In genomic region chr12:49930515-49931288, GRCh38 we compare ENCODE assay signal across 13 cellular contexts. TPM values are rescaled to one million over a fixed set of nuclear protein-coding genes. Genes with fewer than 3 reads are reported as not detected.
DNase-seq lines count a peak whose midpoint lies in the region; ATAC-seq and TF ChIP-seq lines count a peak whose summit lies in the region.
"Had no signal": no experiment of that assay in that cellular context is flagged by ENCODE, and none has a peak within 500 bp of the region (broad histone marks: within the 10 kb centered on the region; RNA-seq: fewer than 3 reads in every experiment).

No MANE protein-coding gene starts in this region.

- H4K8ac ChIP-seq in trophoblast cell (ENCODE audit: low read depth, low read length): no peak overlapping the region

- H3K36me3 ChIP-seq in trophoblast cell (ENCODE audit: control insufficient read depth in 1 of 2, insufficient read depth in 2 of 2, low read length in 2 of 2): no peaks in the 10 kb centered on the region

- H3K4ac ChIP-seq in trophoblast cell (ENCODE audit: low read depth, low read length): no peak overlapping the region

- no peak overlapping the region for H2BK5ac ChIP-seq in trophoblast cell (ENCODE audit: low read depth, low read length, poor library complexity)

- no peak overlapping the region for H3K14ac ChIP-seq in trophoblast cell (ENCODE audit: low read length)

- WGBS in trophoblast cell (ENCODE audit: extremely low coverage, insufficient coverage, insufficient read length): no CpG with 5 or more reads among the region's 3 CpGs

- H3K79me1 ChIP-seq in trophoblast cell (ENCODE audit: low read length): no peaks in the 10 kb centered on the region

- H3K4me3 ChIP-seq in epithelial cell of esophagus (ENCODE audit: low read length): no peak overlapping the region
- no peak overlapping the region for H3K4me3 ChIP-seq in trophoblast cell (ENCODE audit: low read depth, low read length)

- CTCF ChIA-PET in activated CD8-positive, alpha-beta T cell treated with anti-CD3 and anti-CD28 coated beads for 36 hours (lab: Charles Lee): interaction anchor here (1.1 to 4.1 kb wide), 5 partner anchors 15 to 38 kb away, joined by 3 to 34 read pairs (median 11); no protein-coding TSS in a partner anchor
- CTCF ChIA-PET in activated CD8-positive, alpha-beta T cell treated with anti-CD3 and anti-CD28 coated beads, Interleukin-2, amount 10 ng/mL, durations not matched to agents 7 days and 5 days (lab: Charles Lee): interaction anchor here (1.3 to 2.0 kb wide), 6 partner anchors 12 to 36 kb away, joined by 5 to 15 read pairs (median 6); no protein-coding TSS in a partner anchor

- H3K4me3 Mint-ChIP-seq in activated CD8-positive, alpha-beta T cell treated with anti-CD3 and anti-CD28 coated beads for 36 hours: no peak overlapping the region
- no peak overlapping the region for H3K4me3 Mint-ChIP-seq in activated CD8-positive, alpha-beta T cell treated with anti-CD3 and anti-CD28 coated beads, Interleukin-2, amount 10 ng/mL, durations not matched to agents 7 days and 5 days
- no peak overlapping the region for H3K4me3 Mint-ChIP-seq in T-helper 2 cell treated with Interferon-gamma antibody and Interleukin-4, amounts not matched to agents 5 μg/mL and 100 μg/mL, for 36 hours

- H3K27ac Mint-ChIP-seq in activated CD8-positive, alpha-beta T cell treated with anti-CD3 and anti-CD28 coated beads for 36 hours: no peak overlapping the region
- H3K27ac Mint-ChIP-seq in activated CD8-positive, alpha-beta T cell treated with anti-CD3 and anti-CD28 coated beads, Interleukin-2, amount 10 ng/mL, durations not matched to agents 7 days and 5 days: no peak overlapping the region
- no peak overlapping the region for H3K27ac Mint-ChIP-seq in T-helper 2 cell treated with Interferon-gamma antibody and Interleukin-4, amounts not matched to agents 5 μg/mL and 100 μg/mL, for 36 hours
- H3K27ac Mint-ChIP-seq: activated T-helper 2 cell treated with anti-CD3 and anti-CD28 coated beads, Interferon-gamma antibody, Interleukin-2, Interleukin-4, amounts not matched to agents 10 μg/mL and 5 μg/mL and 100 μg/mL, durations not matched to agents 14 hours and 24 hours and 36 hours had no signal

- H3K18ac ChIP-seq in trophoblast cell (ENCODE audit: low read length): no peak overlapping the region

- H3K27ac ChIP-seq in trophoblast cell (ENCODE audit: low read depth, low read length): no peak overlapping the region

- POLR2A ChIA-PET in activated CD8-positive, alpha-beta T cell treated with anti-CD3 and anti-CD28 coated beads for 36 hours (lab: Charles Lee): no interaction called here
- POLR2A ChIA-PET in activated CD8-positive, alpha-beta T cell treated with anti-CD3 and anti-CD28 coated beads, Interleukin-2, amount 10 ng/mL, durations not matched to agents 7 days and 5 days (lab: Charles Lee): no interaction called here

- H2AFZ ChIP-seq in trophoblast cell (ENCODE audit: insufficient read depth, low read length, poor library complexity): no peak overlapping the region

- H2BK12ac ChIP-seq in trophoblast cell (ENCODE audit: low read length): no peak overlapping the region

- no peak overlapping the region for H2AK5ac ChIP-seq in trophoblast cell (ENCODE audit: low read length)

- intact Hi-C loops in activated CD8-positive, alpha-beta T cell treated with anti-CD3 and anti-CD28 coated beads for 36 hours (cut with micrococcal nuclease): no loop called here

- H3K9me3 ChIP-seq in trophoblast cell (ENCODE audit: insufficient read depth, low read depth, low read length): peaks cover 3% of the 10 kb centered on the region

- H3K9me3 Mint-ChIP-seq in activated CD8-positive, alpha-beta T cell treated with anti-CD3 and anti-CD28 coated beads for 36 hours: no peaks in the 10 kb centered on the region
- no peaks in the 10 kb centered on the region for H3K9me3 Mint-ChIP-seq in activated CD8-positive, alpha-beta T cell treated with anti-CD3 and anti-CD28 coated beads, Interleukin-2, amount 10 ng/mL, durations not matched to agents 7 days and 5 days (ENCODE audit: insufficient read depth)
- H3K9me3 Mint-ChIP-seq in T-helper 2 cell treated with Interferon-gamma antibody and Interleukin-4, amounts not matched to agents 5 μg/mL and 100 μg/mL, for 36 hours: no peaks in the 10 kb centered on the region
- H3K9me3 Mint-ChIP-seq: activated T-helper 2 cell treated with anti-CD3 and anti-CD28 coated beads, Interferon-gamma antibody, Interleukin-2, Interleukin-4, amounts not matched to agents 10 μg/mL and 5 μg/mL and 100 μg/mL, durations not matched to agents 14 hours and 24 hours and 36 hours had no signal

- H3K27me3 Mint-ChIP-seq in activated CD8-positive, alpha-beta T cell treated with anti-CD3 and anti-CD28 coated beads for 36 hours: peaks cover 9% of the 10 kb centered on the region
- peaks cover 17% of the 10 kb centered on the region for H3K27me3 Mint-ChIP-seq in activated CD8-positive, alpha-beta T cell treated with anti-CD3 and anti-CD28 coated beads, Interleukin-2, amount 10 ng/mL, durations not matched to agents 7 days and 5 days (ENCODE audit: low read depth)
- H3K27me3 Mint-ChIP-seq in T-helper 2 cell treated with Interferon-gamma antibody and Interleukin-4, amounts not matched to agents 5 μg/mL and 100 μg/mL, for 36 hours (ENCODE audit: low read depth): peaks cover 8% of the 10 kb centered on the region

- H4K12ac ChIP-seq in trophoblast cell (ENCODE audit: low read depth, low read length): no peak overlapping the region

- ATAC-seq in activated CD8-positive, alpha-beta T cell treated with anti-CD3 and anti-CD28 coated beads for 36 hours: peak; percentile 71
- no peak for ATAC-seq in activated CD8-positive, alpha-beta T cell treated with anti-CD3 and anti-CD28 coated beads, Interleukin-2, amount 10 ng/mL, durations not matched to agents 7 days and 5 days

- no peaks in the 10 kb centered on the region for H3K4me1 ChIP-seq in trophoblast cell (ENCODE audit: control insufficient read depth in 1 of 2, insufficient read depth in 2 of 2, low read length in 2 of 2)

- no peak for DNase-seq in activated CD8-positive, alpha-beta T cell treated with anti-CD3 and anti-CD28 coated beads for 36 hours
- no peak for DNase-seq in activated CD8-positive, alpha-beta T cell treated with anti-CD3 and anti-CD28 coated beads, Interleukin-2, amount 10 ng/mL, durations not matched to agents 7 days and 5 days
- DNase-seq in NCI-H226 (peak; percentile 76), epithelial cell of esophagus (ENCODE audit: low read depth) (peak; percentile 84), trophoblast cell (peak; percentile 32 to 56), COLO668 (lab: John Stamatoyannopoulos, UW; ENCODE audit: unreplicated experiment) (no peak), cerebellar cortex (ENCODE audit: low spot score) (no peak)
- DNase-seq in T-helper 2 cell treated with Interferon-gamma antibody and Interleukin-4, amounts not matched to agents 5 μg/mL and 100 μg/mL, for 36 hours (ENCODE audit: low spot score): no peak
- DNase-seq: DND-41, hippocampal formation, NCI-H1105 had no signal

- H3K36me3 Mint-ChIP-seq in activated CD8-positive, alpha-beta T cell treated with anti-CD3 and anti-CD28 coated beads for 36 hours (ENCODE audit: low read depth): no peaks in the 10 kb centered on the region
- no peaks in the 10 kb centered on the region for H3K36me3 Mint-ChIP-seq in activated CD8-positive, alpha-beta T cell treated with anti-CD3 and anti-CD28 coated beads, Interleukin-2, amount 10 ng/mL, durations not matched to agents 7 days and 5 days (ENCODE audit: low read depth)
- no peaks in the 10 kb centered on the region for H3K36me3 Mint-ChIP-seq in T-helper 2 cell treated with Interferon-gamma antibody and Interleukin-4, amounts not matched to agents 5 μg/mL and 100 μg/mL, for 36 hours (ENCODE audit: low read depth)

- no peak overlapping the region for H2BK120ac ChIP-seq in trophoblast cell (ENCODE audit: insufficient read depth, low read length, poor library complexity)

- no peak overlapping the region for H3K9ac ChIP-seq in trophoblast cell (ENCODE audit: low read length)

- H3K4me1 Mint-ChIP-seq in activated CD8-positive, alpha-beta T cell treated with anti-CD3 and anti-CD28 coated beads for 36 hours (ENCODE audit: low read depth): peaks cover 7% of the 10 kb centered on the region
- H3K4me1 Mint-ChIP-seq in activated CD8-positive, alpha-beta T cell treated with anti-CD3 and anti-CD28 coated beads, Interleukin-2, amount 10 ng/mL, durations not matched to agents 7 days and 5 days (ENCODE audit: low read depth): no peaks in the 10 kb centered on the region
- no peaks in the 10 kb centered on the region for H3K4me1 Mint-ChIP-seq in T-helper 2 cell treated with Interferon-gamma antibody and Interleukin-4, amounts not matched to agents 5 μg/mL and 100 μg/mL, for 36 hours (ENCODE audit: low read depth)

- no peak overlapping the region for H3K4me2 ChIP-seq in trophoblast cell (ENCODE audit: low read length)

- no peak for TF ChIP-seq CTCF in activated CD8-positive, alpha-beta T cell treated with anti-CD3 and anti-CD28 coated beads for 36 hours (IDR thresholded peaks at IDR 0.05)
- TF ChIP-seq CTCF in epithelial cell of esophagus (IDR thresholded peaks at IDR 0.05; ENCODE audit: insufficient read depth, low read depth, low read length, missing control alignments): no peak

- H3K79me2 ChIP-seq in trophoblast cell (ENCODE audit: control insufficient read depth, insufficient read depth, low read length, poor library complexity): no peaks in the 10 kb centered on the region

- no peaks in the 10 kb centered on the region for H3K27me3 ChIP-seq in trophoblast cell (ENCODE audit: insufficient read depth, low read length)

- no peak overlapping the region for H4K91ac ChIP-seq in trophoblast cell (ENCODE audit: low read depth, low read length)

- H3K23ac ChIP-seq in trophoblast cell (ENCODE audit: low read length): no peak overlapping the region

RNA-seq across cellular contexts. Expression of gene AQP2, which starts 19.8 kb away (rescaled TPM):
- total RNA-seq in activated CD8-positive, alpha-beta T cell treated with anti-CD3 and anti-CD28 coated beads for 36 hours: not detected
- not detected for total RNA-seq in activated CD8-positive, alpha-beta T cell treated with anti-CD3 and anti-CD28 coated beads, Interleukin-2, amount 10 ng/mL, durations not matched to agents 7 days and 5 days
- not detected in 2 replicates for polyA plus RNA-seq in trophoblast cell (2013)
- total RNA-seq: A673; activated T-helper 2 cell treated with anti-CD3 and anti-CD28 coated beads, Interferon-gamma antibody, Interleukin-2, Interleukin-4, amounts not matched to agents 10 μg/mL and 5 μg/mL and 100 μg/mL, durations not matched to agents 14 hours and 24 hours and 36 hours had no signal

RNA-seq across cellular contexts. Expression of gene FAIM2, which starts 27.0 kb away (rescaled TPM):
- total RNA-seq in activated CD8-positive, alpha-beta T cell treated with anti-CD3 and anti-CD28 coated beads for 36 hours: under 1 TPM; 0.22 to 0.56 TPM
- total RNA-seq in activated CD8-positive, alpha-beta T cell treated with anti-CD3 and anti-CD28 coated beads, Interleukin-2, amount 10 ng/mL, durations not matched to agents 7 days and 5 days: under 1 TPM; 0.23 to 0.55 TPM
- not detected in 2 replicates for polyA plus RNA-seq in trophoblast cell (2013)
- total RNA-seq: A673 had no signal

RNA-seq across cellular contexts. Expression of gene AQP5, which starts 31.0 kb away (rescaled TPM):
- total RNA-seq in activated CD8-positive, alpha-beta T cell treated with anti-CD3 and anti-CD28 coated beads for 36 hours: not detected
- not detected for total RNA-seq in activated CD8-positive, alpha-beta T cell treated with anti-CD3 and anti-CD28 coated beads, Interleukin-2, amount 10 ng/mL, durations not matched to agents 7 days and 5 days
- not detected in 2 replicates for polyA plus RNA-seq in trophoblast cell (2013)
- total RNA-seq: A673; activated T-helper 2 cell treated with anti-CD3 and anti-CD28 coated beads, Interferon-gamma antibody, Interleukin-2, Interleukin-4, amounts not matched to agents 10 μg/mL and 5 μg/mL and 100 μg/mL, durations not matched to agents 14 hours and 24 hours and 36 hours had no signal

RNA-seq across cellular contexts. Expression of gene AQP6, which starts 42.0 kb away (rescaled TPM):
- not detected for total RNA-seq in activated CD8-positive, alpha-beta T cell treated with anti-CD3 and anti-CD28 coated beads for 36 hours
- total RNA-seq in activated CD8-positive, alpha-beta T cell treated with anti-CD3 and anti-CD28 coated beads, Interleukin-2, amount 10 ng/mL, durations not matched to agents 7 days and 5 days: not detected
- polyA plus RNA-seq in trophoblast cell (2013): not detected in 2 replicates
- total RNA-seq: A673; activated T-helper 2 cell treated with anti-CD3 and anti-CD28 coated beads, Interferon-gamma antibody, Interleukin-2, Interleukin-4, amounts not matched to agents 10 μg/mL and 5 μg/mL and 100 μg/mL, durations not matched to agents 14 hours and 24 hours and 36 hours had no signal

Comparison
In these comparisons a context has a peak if more than half of its experiments do, and no peak if none do; other contexts are left out.
1. DNase-seq: peak in NCI-H226 (single experiment), epithelial cell of esophagus (single experiment) and trophoblast cell (2 of 2); none in activated CD8-positive, alpha-beta T cell treated with anti-CD3 and anti-CD28 coated beads for 36 hours (single experiment), activated CD8-positive, alpha-beta T cell treated with anti-CD3 and anti-CD28 coated beads, Interleukin-2, amount 10 ng/mL, durations not matched to agents 7 days and 5 days (single experiment), T-helper 2 cell treated with Interferon-gamma antibody and Interleukin-4, amounts not matched to agents 5 μg/mL and 100 μg/mL, for 36 hours (single experiment), COLO668 (single experiment) and cerebellar cortex (single experiment).